ENCODE assay signal across 8 cellular contexts in the genomic region with DNA sequence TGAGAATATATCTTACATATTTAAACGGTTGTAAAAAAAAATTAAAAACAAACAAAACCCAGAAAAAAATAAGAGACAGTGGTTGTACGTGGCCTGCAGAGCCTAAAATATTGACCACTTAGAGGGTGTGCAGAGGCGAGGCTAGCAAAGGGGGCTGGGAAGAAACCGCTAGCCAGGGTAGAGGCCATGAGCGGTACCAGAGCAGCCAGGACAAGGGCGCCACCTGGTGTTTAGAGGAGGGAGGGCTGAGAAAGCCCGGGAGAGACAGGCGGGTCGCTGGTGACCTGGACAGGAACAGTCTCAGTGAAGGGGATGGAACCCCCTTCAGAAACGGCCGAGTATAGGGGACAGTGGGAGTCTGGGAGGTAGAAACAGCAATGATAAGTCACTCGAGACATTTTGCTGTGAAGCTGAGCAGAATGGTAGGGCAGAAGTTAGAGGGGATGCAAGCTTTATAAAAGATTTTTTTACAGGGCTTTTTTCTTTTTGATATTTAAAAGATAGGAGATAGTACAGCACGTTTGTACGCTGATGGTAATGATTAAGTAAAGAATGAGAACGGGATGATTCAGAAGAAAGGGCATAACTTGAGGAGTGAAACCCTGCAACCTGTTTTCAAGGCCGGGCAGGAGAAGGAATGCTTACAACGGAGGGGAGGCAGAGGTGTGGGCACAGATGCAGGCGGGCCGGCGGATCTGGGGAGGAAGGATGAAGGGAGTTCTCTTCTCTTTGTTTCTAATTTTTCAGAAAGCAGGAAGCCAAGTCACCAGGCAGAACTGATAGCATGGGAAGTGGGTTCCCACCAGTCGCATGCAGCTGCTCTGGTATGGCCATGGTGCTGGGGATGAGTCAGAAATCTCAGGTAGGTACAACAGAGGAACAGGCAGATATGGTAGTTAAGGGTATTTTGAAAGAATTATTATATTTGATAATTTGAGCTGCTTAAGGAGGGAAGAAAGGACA.
DNase-seq lines count a peak whose midpoint lies in the region; ATAC-seq, FAIRE-seq and TF ChIP-seq lines count a peak whose summit lies in the region.

No MANE protein-coding gene starts in this region.

- H3K27ac ChIP-seq in prostate gland (no peak overlapping the region), aorta (ENCODE audit: low read depth in 1 of 2, low read length in 2 of 2) (no peak overlapping the region)

- WGBS in prostate gland: 29% methylated on average over 21 of the region's 21 CpGs
- WGBS in aorta, 2 donors: 48 to 55% methylated on average over 21 of the region's 21 CpGs

- TF ChIP-seq CTCF in GM20000 (IDR thresholded peaks at IDR 0.05; ENCODE audit: extremely low read depth, missing control alignments) (peak; percentile 69), prostate gland (IDR thresholded peaks at IDR 0.05) (peak; percentile 37 to 68 (median 60))

- H3K4me1 ChIP-seq in prostate gland (replicated peaks): no peaks in the 10 kb centered on the region
- no peaks in the 10 kb centered on the region for H3K4me1 ChIP-seq in aorta (ENCODE audit: control insufficient read depth in 1 of 2, insufficient read depth in 2 of 2, low read length in 2 of 2)

- intact Hi-C loops in prostate gland (cut with DNase I): loop anchor here (5.0 kb wide), 1 partner anchor 76 kb away; a partner anchor contains a TSS
- intact Hi-C loops in aorta (cut with DNase I): no loop called here

- no peaks in the 10 kb centered on the region for H3K36me3 ChIP-seq in prostate gland
- H3K36me3 ChIP-seq in aorta (ENCODE audit: control insufficient read depth in 1 of 2, insufficient read depth in 2 of 2, low read length in 1 of 2): no peaks in the 10 kb centered on the region

- no peak overlapping the region for H3K4me3 ChIP-seq in prostate gland
- no peak overlapping the region for H3K4me3 ChIP-seq in aorta (ENCODE audit: low read length in 2 of 2)

- TF ChIP-seq POLR2A in prostate gland (IDR thresholded peaks at IDR 0.05): no peak

- no peaks in the 10 kb centered on the region for H3K9me3 ChIP-seq in prostate gland
- no peaks in the 10 kb centered on the region for H3K9me3 ChIP-seq in aorta (ENCODE audit: control insufficient read depth, low read length)

- peak; percentile 98 for ATAC-seq in HG03571 (IDR thresholded peaks at IDR 0.05; ENCODE audit: unreplicated experiment)
- peak; percentile 77 for ATAC-seq in aorta (ENCODE audit: low FRiP score)

- no peak for FAIRE-seq in RCC 7860 (lab: Jason Lieb, UNC)

- DNase-seq in DMS 273 treated with DMSO at 0.1 percent for 48 hours (lab: John Stamatoyannopoulos, UW): peak; percentile 38
- peak; percentile 77 for DNase-seq in GM20000 (ENCODE audit: low spot score)
- DNase-seq in RCC 7860 (ENCODE audit: low spot score): peak; percentile 31
- peak; percentile 53 for DNase-seq in activated T-helper 1 cell treated with Interleukin-2 at 50 U/mL for 16 hours (ENCODE audit: low read depth)
- DNase-seq in globus pallidus (ENCODE audit: low spot score): peak; percentile 47
- DNase-seq in prostate gland (ENCODE audit: low spot score): peak; percentile 46
- peak; percentile 74 to 84 for DNase-seq in aorta

- H3K27me3 ChIP-seq in prostate gland (replicated peaks; ENCODE audit: insufficient read depth) (no peaks in the 10 kb centered on the region), aorta (ENCODE audit: control insufficient read depth in 1 of 2, insufficient read depth in 2 of 2, low read length in 1 of 2) (no peaks in the 10 kb centered on the region)
